Comparison of ENCODE assay signal across 8 cellular contexts in genomic region chr22:30423959-30424380, GRCh38. TPM values are rescaled to one million over a fixed set of nuclear protein-coding genes. Genes with fewer than 3 reads are reported as not detected.
DNase-seq lines count a peak whose midpoint lies in the region; ATAC-seq and TF ChIP-seq lines count a peak whose summit lies in the region.

No MANE protein-coding gene starts in this region.

- H3K4me3 ChIP-seq in KMS-11 (IDR thresholded peaks at IDR 0.05; ENCODE audit: insufficient read depth, low read depth, low read length), result no peak overlapping the region
- peak overlapping the region; percentile 62 to 82 for H3K4me3 ChIP-seq in Panc1 (ENCODE audit: low read depth in 2 of 2, low read length in 2 of 2)
- H3K4me3 ChIP-seq in esophagus muscularis mucosa, result peak overlapping the region; percentile 66 to 78 (median 67)
- peak overlapping the region; percentile 67 to 92 for H3K4me3 ChIP-seq in muscle layer of colon (ENCODE audit: low read depth in 1 of 2, low read length in 2 of 2)

- no peak for TF ChIP-seq EP300 in esophagus muscularis mucosa (IDR thresholded peaks at IDR 0.05)

- H3K36me3 Mint-ChIP-seq in activated T-cell treated with anti-CD3 and anti-CD28 coated beads, Interleukin-2, amount 50 U/mL, for 72 hours (ENCODE audit: insufficient read depth in 2 of 2), result peaks cover 2 to 18% of the 10 kb centered on the region in 2 donors

- peak overlapping the region; percentile 95 for H3K27ac Mint-ChIP-seq in activated T-cell treated with anti-CD3 and anti-CD28 coated beads, Interleukin-2, amount 50 U/mL, for 72 hours

- H3K4me2 ChIP-seq in KMS-11, result peak overlapping the region; percentile 91; the same call in 1 of the 2 replicates

- ATAC-seq in GM21786 (IDR thresholded peaks at IDR 0.05; ENCODE audit: unreplicated experiment), result peak; percentile 83
- peak; percentile 90 for ATAC-seq in Panc1
- ATAC-seq in activated T-cell treated with anti-CD3 and anti-CD28 coated beads, Interleukin-2, amount 50 U/mL, for 72 hours (replicated peaks in 1 of 2), result peak; percentile 87 to 91

- H4K20me1 ChIP-seq in KMS-11 (ENCODE audit: insufficient read depth), result no peaks in the 10 kb centered on the region

- TF ChIP-seq POLR2A in esophagus muscularis mucosa (IDR thresholded peaks at IDR 0.05; ENCODE audit: low read depth), result no peak

- H3K9ac ChIP-seq in KMS-11 (peak overlapping the region; percentile 86; the same call in 1 of the 2 replicates), muscle layer of colon (ENCODE audit: low read length) (peak overlapping the region; percentile 88)

- H3K36me3 ChIP-seq in KMS-11 (ENCODE audit: insufficient read depth), result no peaks in the 10 kb centered on the region
- no peaks in the 10 kb centered on the region; the same call in 1 of the 2 replicates for H3K36me3 ChIP-seq in Panc1 (ENCODE audit: control insufficient read depth, insufficient read depth, low read length)
- H3K36me3 ChIP-seq in esophagus muscularis mucosa, result peaks cover 2 to 13% (median 5%) of the 10 kb centered on the region in 4 donors
- H3K36me3 ChIP-seq in muscle layer of colon (ENCODE audit: insufficient read depth, low read length), result peaks cover under 1% of the 10 kb centered on the region

- TF ChIP-seq CTCF in KMS-11 (conservative IDR thresholded peaks at IDR 0.05; ENCODE audit: low read depth, low read length) (no peak), Panc1 (IDR thresholded peaks at IDR 0.05) (no peak), esophagus muscularis mucosa (IDR thresholded peaks at IDR 0.05) (no peak)

- H3K27ac ChIP-seq in KMS-11, result peak overlapping the region; percentile 66; the same call in 1 of the 2 replicates
- H3K27ac ChIP-seq in Panc1 (ENCODE audit: low read length), result peak overlapping the region; percentile 91
- peak overlapping the region; percentile 94 to 99 (median 95) for H3K27ac ChIP-seq in esophagus muscularis mucosa (replicated peaks in 1 of 4)
- H3K27ac ChIP-seq in muscle layer of colon (ENCODE audit: low read depth, low read length), result peak overlapping the region; percentile 100

- peaks cover 28% of the 10 kb centered on the region for H3K4me1 ChIP-seq in KMS-11 (ENCODE audit: low read depth, poor library complexity, severe bottlenecking)
- H3K4me1 ChIP-seq in Panc1 (ENCODE audit: control insufficient read depth, insufficient read depth, low read length), result peaks cover 24% of the 10 kb centered on the region
- peaks cover 37 to 64% (median 63%) of the 10 kb centered on the region in 4 donors for H3K4me1 ChIP-seq in esophagus muscularis mucosa
- peaks cover 34% of the 10 kb centered on the region for H3K4me1 ChIP-seq in muscle layer of colon (ENCODE audit: insufficient read depth, low read length)

- peaks cover 60% of the 10 kb centered on the region for H3K4me1 Mint-ChIP-seq in activated T-cell treated with anti-CD3 and anti-CD28 coated beads, Interleukin-2, amount 50 U/mL, for 72 hours (ENCODE audit: low read depth)

- 3% methylated on average over 8 of the region's 25 CpGs for WGBS in esophagus muscularis mucosa

- no TSS peak for BruUV-seq in Panc1 (replicated peaks; lab: Mats Ljungman, UMichigan)

- H3K27me3 Mint-ChIP-seq in activated T-cell treated with anti-CD3 and anti-CD28 coated beads, Interleukin-2, amount 50 U/mL, for 72 hours (ENCODE audit: low read depth), result no peaks in the 10 kb centered on the region

- no peaks in the 10 kb centered on the region; the same call in 1 of the 2 replicates for H3K79me2 ChIP-seq in KMS-11 (ENCODE audit: insufficient read depth, low read depth)

- H3K9me3 ChIP-seq in Panc1 (ENCODE audit: control insufficient read depth, insufficient read depth, low read depth, low read length) (no peaks in the 10 kb centered on the region), esophagus muscularis mucosa (no peaks in the 10 kb centered on the region), muscle layer of colon (ENCODE audit: low read length) (no peaks in the 10 kb centered on the region)

- H2AFZ ChIP-seq in KMS-11 (ENCODE audit: low read depth), result peak overlapping the region; percentile 100

- H3K4me3 Mint-ChIP-seq in activated T-cell treated with anti-CD3 and anti-CD28 coated beads, Interleukin-2, amount 50 U/mL, for 72 hours, result peak overlapping the region; percentile 86 to 97

- no peaks in the 10 kb centered on the region for H3K9me3 Mint-ChIP-seq in activated T-cell treated with anti-CD3 and anti-CD28 coated beads, Interleukin-2, amount 50 U/mL, for 72 hours

- CTCF ChIA-PET in Panc1 (lab: Charles Lee), result interaction anchor here (0.7 to 1.2 kb wide), 2 partner anchors 28 to 32 kb away, joined by 4 read pairs; partner anchors contain the start of gene SEC14L2

- DNase-seq in DMS79 treated with DMSO at 0.1 percent for 48 hours (lab: John Stamatoyannopoulos, UW) (peak; percentile 93), Panc1 (ENCODE audit: low read depth, low spot score) (peak; percentile 94), esophagus muscularis mucosa (ENCODE audit: extremely low spot score) (peak; percentile 100)
- peak; percentile 97 to 99 for DNase-seq in activated T-cell treated with anti-CD3 and anti-CD28 coated beads, Interleukin-2, amount 50 U/mL, for 72 hours
- DNase-seq in stimulated activated CD8-positive, alpha-beta memory T cell treated with anti-CD3 and anti-CD28 coated beads, Interleukin-7, amount 100 ng/mL, for 24 hours (ENCODE audit: low read depth), result peak; percentile 94

- intact Hi-C loops in Panc1 (cut with micrococcal nuclease; ENCODE audit: unreplicated experiment) (no loop called here), esophagus muscularis mucosa (cut with DNase I) (no loop called here)

- POLR2A ChIA-PET in Panc1 (lab: Charles Lee), result interaction anchor here (0.8 to 1.3 kb wide), 3 partner anchors 11 to 14 kb away, joined by 3 to 5 read pairs (median 4); no protein-coding TSS in a partner anchor

- in situ Hi-C loops in Panc1 (cut with HindIII; ENCODE audit: low pct_unique_long_range_greater_than_20kb, low sequenced_read_pairs), result no loop called here

- no peaks in the 10 kb centered on the region for H3K27me3 ChIP-seq in KMS-11 (ENCODE audit: insufficient read depth, low read depth)
- H3K27me3 ChIP-seq in Panc1 (ENCODE audit: control insufficient read depth, insufficient read depth, low read length), result no peaks in the 10 kb centered on the region
- no peaks in the 10 kb centered on the region for H3K27me3 ChIP-seq in esophagus muscularis mucosa
- H3K27me3 ChIP-seq in muscle layer of colon (ENCODE audit: control insufficient read depth in 1 of 2, insufficient read depth in 2 of 2, low read length in 2 of 2), result no peaks in the 10 kb centered on the region

RNA-seq across cellular contexts. Expression of gene MTFP1, which starts 1.6 kb away (rescaled TPM):
- 21.5 TPM for total RNA-seq in Panc1 (2021; ENCODE audit: unreplicated experiment)
- polyA plus RNA-seq in Panc1 (2012; ENCODE audit: insufficient read length), result 43.6 TPM
- 10 to 100 TPM; 50.6 to 61.1 TPM for total RNA-seq in activated T-cell treated with anti-CD3 and anti-CD28 coated beads, Interleukin-2, amount 50 U/mL, for 72 hours
- 1 to 10 TPM; 1.2 to 7.1 (median 3.4) TPM for total RNA-seq in esophagus muscularis mucosa

RNA-seq across cellular contexts. Expression of gene SEC14L2, which starts 27.2 kb away (rescaled TPM):
- 10.7 TPM for total RNA-seq in Panc1 (2021; ENCODE audit: unreplicated experiment)
- 7.2 TPM for polyA plus RNA-seq in Panc1 (2012; ENCODE audit: insufficient read length)
- total RNA-seq in activated T-cell treated with anti-CD3 and anti-CD28 coated beads, Interleukin-2, amount 50 U/mL, for 72 hours, result 10 to 100 TPM; 15.3 to 19.0 TPM
- total RNA-seq in esophagus muscularis mucosa, result 10 to 100 TPM in 2 of 4 donors, 1 to 10 TPM in 2; 3.3 to 16.7 (median 8.5) TPM

RNA-seq across cellular contexts. Expression of gene RNF215, which starts 36.8 kb away (rescaled TPM):
- total RNA-seq in Panc1 (2021; ENCODE audit: unreplicated experiment) (35.8 TPM), esophagus muscularis mucosa (10 to 100 TPM in 3 of 4 donors, 1 to 10 TPM in 1; 6.6 to 18.5 (median 15.0) TPM)
- 37.7 TPM for polyA plus RNA-seq in Panc1 (2012; ENCODE audit: insufficient read length)
- 10 to 100 TPM in 1 of 2 donors, 1 to 10 TPM in 1; 8.4 to 12.4 TPM for total RNA-seq in activated T-cell treated with anti-CD3 and anti-CD28 coated beads, Interleukin-2, amount 50 U/mL, for 72 hours

RNA-seq across cellular contexts. Expression of gene SEC14L3, which starts 47.8 kb away (rescaled TPM):
- total RNA-seq in Panc1 (2021; ENCODE audit: unreplicated experiment) (not detected), esophagus muscularis mucosa (not detected)
- not detected for polyA plus RNA-seq in Panc1 (2012; ENCODE audit: insufficient read length)
- total RNA-seq in activated T-cell treated with anti-CD3 and anti-CD28 coated beads, Interleukin-2, amount 50 U/mL, for 72 hours, result not detected
